Comparison of ENCODE assay signal across 1 cellular context in the genomic region with DNA sequence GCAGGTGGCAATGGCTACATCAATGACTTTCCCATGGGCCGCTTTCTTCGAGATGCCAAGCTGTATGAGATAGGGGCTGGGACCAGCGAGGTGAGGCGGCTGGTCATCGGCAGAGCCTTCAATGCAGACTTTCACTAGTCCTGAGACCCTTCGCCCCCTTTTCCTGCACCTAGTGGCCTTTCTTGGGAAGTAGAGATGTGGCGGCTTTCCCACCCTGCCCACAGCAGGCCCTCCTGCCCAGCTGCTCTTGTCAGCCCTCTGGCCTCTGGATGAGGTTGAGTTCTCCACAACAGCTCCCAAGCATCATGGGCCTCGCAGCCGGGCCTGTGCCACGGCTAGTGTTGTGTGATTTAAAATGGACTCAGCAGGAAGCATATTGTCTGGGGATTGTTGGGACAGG.
TF ChIP-seq lines count a peak whose summit lies in the region.

No MANE protein-coding gene starts in this region.

TF ChIP-seq in IMR-90, 13 proteins besides CTCF, POLR2A, EP300 and RAD21:
- TF ChIP-seq FOS (IDR thresholded peaks at IDR 0.05; ENCODE audit: low read depth, low read length) = no peak
- TF ChIP-seq RCOR1 (IDR thresholded peaks at IDR 0.05; ENCODE audit: insufficient replicate concordance, low read length) = no peak
- TF ChIP-seq MAZ (IDR thresholded peaks at IDR 0.05; ENCODE audit: borderline replicate concordance, low read depth, low read length) = no peak
- no peak for TF ChIP-seq MAFK (IDR thresholded peaks at IDR 0.05; ENCODE audit: low read depth, low read length)
- no peak for TF ChIP-seq CHD1 (IDR thresholded peaks at IDR 0.05; ENCODE audit: low read depth, low read length)
TF ChIP-seq in IMR-90: peak in this region for 0.
